ENCODE assay signal across 1 cellular context in genomic region chr11:108222686-108223448, GRCh38.
TF ChIP-seq lines count a peak whose summit lies in the region.

ATM (plus strand) TSS chr11:108223067; CDS start chr11:108227625, 4,558 bp downstream.

TF ChIP-seq in GM12878, 131 proteins besides CTCF, POLR2A, EP300 and RAD21 (continued from another document and continues in another):
- TF ChIP-seq CUX1 (IDR thresholded peaks at IDR 0.05; ENCODE audit: insufficient replicate concordance, low read depth, low read length) (no peak), ZNF207 (IDR thresholded peaks at IDR 0.05; ENCODE audit: borderline replicate concordance) (peak; percentile 79; the same call in 1 of the 2 replicates), NFXL1 (IDR thresholded peaks at IDR 0.05; ENCODE audit: borderline replicate concordance) (no peak; the same call in 1 of the 2 replicates), REST (IDR thresholded peaks at IDR 0.05; ENCODE audit: low read depth, low read length) (no peak), SUZ12 (IDR thresholded peaks at IDR 0.05; ENCODE audit: unreplicated experiment) (no peak), NKRF (conservative IDR thresholded peaks at IDR 0.05) (peak; percentile 93), ATF7 (IDR thresholded peaks at IDR 0.05; ENCODE audit: low read depth) (no peak; the same call in 1 of the 2 replicates), E2F4 (IDR thresholded peaks at IDR 0.05; ENCODE audit: low read depth, low read length) (peak; percentile 75), BHLHE40 (IDR thresholded peaks at IDR 0.05; ENCODE audit: borderline replicate concordance in 1 of 2, low read depth in 2 of 2, low read length in 1 of 2) (peak; percentile 62 to 76), BCLAF1 (IDR thresholded peaks at IDR 0.05) (no peak), DPF2 (IDR thresholded peaks at IDR 0.05) (peak; percentile 65), EGR1 (IDR thresholded peaks at IDR 0.05; ENCODE audit: borderline replicate concordance in 1 of 2, low read depth in 2 of 2, low read length in 2 of 2) (0 out of 3 replicates have a peak, but pooled peaks of 1 of the 2 experiments have one; percentile 56), RCOR1 (conservative IDR thresholded peaks at IDR 0.05; ENCODE audit: low read depth, low read length) (0 out of 2 replicates have a peak, but pooled peaks have one; percentile 45), POLR2AphosphoS2 (IDR thresholded peaks at IDR 0.05; ENCODE audit: low read depth, low read length) (no peak), NFIC (IDR thresholded peaks at IDR 0.05; ENCODE audit: low read depth, low read length) (no peak), JUNB (IDR thresholded peaks at IDR 0.05) (peak; percentile 20; the same call in 1 of the 2 replicates), FOXM1 (IDR thresholded peaks at IDR 0.05; ENCODE audit: low read depth, low read length) (no peak), POLR2AphosphoS5 (IDR thresholded peaks at IDR 0.05; ENCODE audit: low read length) (peak; percentile 70), YY1 (IDR thresholded peaks at IDR 0.05; ENCODE audit: low read depth, low read length) (peak; percentile 78), ATF3 (IDR thresholded peaks at IDR 0.05; ENCODE audit: borderline replicate concordance, extremely low read depth, low read depth, low read length) (no peak), STAT1 (conservative IDR thresholded peaks at IDR 0.05) (no peak), CHD2 (IDR thresholded peaks at IDR 0.05; ENCODE audit: borderline replicate concordance, low read depth, low read length) (peak; percentile 73; the same call in 1 of the 2 replicates), ZBED1 (IDR thresholded peaks at IDR 0.05; ENCODE audit: borderline replicate concordance) (no peak), PAX5 (IDR thresholded peaks at IDR 0.05; ENCODE audit: borderline replicate concordance, low read depth, low read length) (peak; percentile 27; the same call in 1 of the 2 replicates), YBX1 (IDR thresholded peaks at IDR 0.05) (no peak), CREM (IDR thresholded peaks at IDR 0.05; ENCODE audit: low read depth) (peak; percentile 69; the same call in 1 of the 2 replicates), EED (IDR thresholded peaks at IDR 0.05; ENCODE audit: low read depth) (peak; percentile 68; the same call in 1 of the 2 replicates), CBX3 (IDR thresholded peaks at IDR 0.05; ENCODE audit: borderline replicate concordance, low read depth) (no peak), SIN3A (IDR thresholded peaks at IDR 0.05; ENCODE audit: low read depth, low read length) (peak; percentile 51; the same call in 1 of the 2 replicates), KAT2A (conservative IDR thresholded peaks at IDR 0.05; ENCODE audit: control insufficient read depth, low read depth, low read length) (no peak), BCL3 (IDR thresholded peaks at IDR 0.05; ENCODE audit: borderline replicate concordance, insufficient read depth, low read depth, low read length, poor library complexity, severe bottlenecking) (no peak), SRF (IDR thresholded peaks at IDR 0.05; ENCODE audit: low read depth in 2 of 2, low read length in 2 of 2) (no peak), FOXK2 (IDR thresholded peaks at IDR 0.05) (no peak), ZBTB4 (CRISPR knock-in tag; IDR thresholded peaks at IDR 0.05) (no peak), ZSCAN29 (IDR thresholded peaks at IDR 0.05) (0 out of 2 replicates have a peak, but pooled peaks have one; percentile 50), NBN (IDR thresholded peaks at IDR 0.05) (peak; percentile 88), SMAD1 (IDR thresholded peaks at IDR 0.05; ENCODE audit: low read depth, partially characterized antibody) (peak; percentile 30), CEBPB (IDR thresholded peaks at IDR 0.05; ENCODE audit: borderline replicate concordance in 1 of 2, low read depth in 2 of 2, low read length in 2 of 2) (no peak), USF2 (IDR thresholded peaks at IDR 0.05; ENCODE audit: borderline replicate concordance, low read depth, low read length) (peak; percentile 35)
